Comparison of ENCODE assay signal across 8 cellular contexts in genomic region chr11:69674267-69674885, GRCh38. TPM values are rescaled to one million over a fixed set of nuclear protein-coding genes. Genes with fewer than 3 reads are reported as not detected.
DNase-seq lines count a peak whose midpoint lies in the region; ATAC-seq and TF ChIP-seq lines count a peak whose summit lies in the region.

No MANE protein-coding gene starts in this region.

- no peaks in the 10 kb centered on the region for H4K20me1 ChIP-seq in HCT116 (ENCODE audit: insufficient read depth)

- no peak overlapping the region for H2AFZ ChIP-seq in HCT116 (ENCODE audit: low read depth, low read length, poor library complexity, severe bottlenecking)

- RAD21 ChIA-PET in HCT116 (lab: Charles Lee; ENCODE audit: low non-redundant PET in 1 of 2, low total read pairs in 2 of 2, uncharacterized antibody in 2 of 2, unreplicated experiment in 2 of 2) = interaction anchor here in 1 of 2 experiments (1.2 kb wide), 1 partner anchor 382 kb away, joined by 3 read pairs; no protein-coding TSS in a partner anchor

- H3K9me2 ChIP-seq in HCT116 (ENCODE audit: insufficient read depth) = no peaks in the 10 kb centered on the region

- POLR2A ChIA-PET in HCT116 (lab: Charles Lee) = interaction anchor here (1.3 to 1.6 kb wide), 2 partner anchors 21 to 378 kb away, joined by 3 to 6 read pairs; no protein-coding TSS in a partner anchor

- H3K4me2 ChIP-seq in HCT116 (ENCODE audit: low read length) = peak overlapping the region; percentile 90

- H3K27me3 ChIP-seq in HCT116 (ENCODE audit: insufficient read depth, low read length) (no peaks in the 10 kb centered on the region), WERI-Rb-1 (ENCODE audit: insufficient read depth, low read depth, severe bottlenecking) (no peaks in the 10 kb centered on the region)

- H3K27ac ChIP-seq in HCT116 (ENCODE audit: low read depth, low read length) (peak overlapping the region; percentile 82), WERI-Rb-1 (peak overlapping the region; percentile 82)

- intact Hi-C loops in HCT116 (cut with micrococcal nuclease) = loop anchor here (10.0 kb wide), 1 partner anchor 380 kb away; the partner anchor contains the start of gene MYEOV

- H3K27ac Mint-ChIP-seq in nephron progenitor cell = no peak overlapping the region

- CTCF ChIA-PET in HCT116 (lab: Charles Lee) = interaction anchor here (1.2 to 2.3 kb wide), 3 partner anchors 9 to 572 kb away, joined by 3 to 9 read pairs (median 5); no protein-coding TSS in a partner anchor

- H3K4me1 Mint-ChIP-seq in nephron progenitor cell = peaks cover 31% of the 10 kb centered on the region

- DNase-seq in AG09319 (ENCODE audit: extremely low read depth, low read depth) = peak; percentile 15
- DNase-seq in HCT116 (ENCODE audit: low read depth, low spot score) = no peak
- DNase-seq in WERI-Rb-1 = no peak
- DNase-seq in epithelial cell of proximal tubule (ENCODE audit: low read depth) = no peak
- no peak for DNase-seq in nephron progenitor cell
- DNase-seq in middle frontal gyrus (ENCODE audit: extremely low spot score, low spot score) = no peak
- no peak for DNase-seq in COLO668 (lab: John Stamatoyannopoulos, UW; ENCODE audit: unreplicated experiment)

- H3K4me1 ChIP-seq in HCT116 (ENCODE audit: control insufficient read depth in 1 of 2, insufficient read depth in 2 of 2, low read length in 2 of 2) = peaks cover 10 to 38% of the 10 kb centered on the region in 2 experiments; a peak in 3 of 4 replicates

- no peaks in the 10 kb centered on the region for H3K9me3 Mint-ChIP-seq in nephron progenitor cell

- TSS peak; percentile 51 for BruUV-seq in HCT116 (replicated peaks; lab: Mats Ljungman, UMichigan)

- H3K36me3 ChIP-seq in HCT116 (ENCODE audit: control insufficient read depth in 1 of 2, insufficient read depth in 2 of 2, low read length in 2 of 2) (peaks cover 9 to 23% of the 10 kb centered on the region in 2 experiments; a peak in 2 of 4 replicates), WERI-Rb-1 (peaks cover 18% of the 10 kb centered on the region)

- no peak for TF ChIP-seq RAD21 in HCT116 (IDR thresholded peaks at IDR 0.05; ENCODE audit: low read depth)

- H3K79me2 ChIP-seq in HCT116 (ENCODE audit: insufficient read depth, low read length) = peaks cover 28% of the 10 kb centered on the region

- H3K9me3 ChIP-seq in HCT116 (ENCODE audit: control insufficient read depth in 1 of 2, insufficient read depth in 1 of 2, low read depth in 1 of 2, low read length in 2 of 2) = no peaks in the 10 kb centered on the region
- no peaks in the 10 kb centered on the region for H3K9me3 ChIP-seq in WERI-Rb-1 (ENCODE audit: severe bottlenecking)

- ATAC-seq in HCT116 (peak; percentile 1; the same call in 1 of the 2 replicates), GM18511 (IDR thresholded peaks at IDR 0.05; ENCODE audit: unreplicated experiment) (no peak)

- H3K27me3 Mint-ChIP-seq in nephron progenitor cell (ENCODE audit: low read depth, poor library complexity) = peaks cover 11% of the 10 kb centered on the region

- TF ChIP-seq CTCF in AG09319 (IDR thresholded peaks at IDR 0.05; ENCODE audit: low read depth, low read length) = no peak
- TF ChIP-seq CTCF in HCT116 (IDR thresholded peaks at IDR 0.05 in 2 of 3, conservative IDR thresholded peaks at IDR 0.05 in 1 of 3; ENCODE audit: borderline replicate concordance in 1 of 3, insufficient read depth in 1 of 3, low read depth in 2 of 3, low read length in 2 of 3) = no peak
- TF ChIP-seq CTCF in WERI-Rb-1 (IDR thresholded peaks at IDR 0.05; ENCODE audit: low read depth, low read length) = no peak
- no peak for TF ChIP-seq CTCF in epithelial cell of proximal tubule (conservative IDR thresholded peaks at IDR 0.05; ENCODE audit: low read depth, low read length)
- TF ChIP-seq CTCF in nephron progenitor cell (IDR thresholded peaks at IDR 0.05) = no peak

- peak overlapping the region; percentile 91 for H3K4me3 Mint-ChIP-seq in nephron progenitor cell

- peaks cover 23% of the 10 kb centered on the region for H3K36me3 Mint-ChIP-seq in nephron progenitor cell (ENCODE audit: low read depth)

- H3K9ac ChIP-seq in HCT116 (ENCODE audit: low read length) = peak overlapping the region; percentile 91

- H3K4me3 ChIP-seq in HCT116 (replicated peaks in 1 of 2; ENCODE audit: low read depth in 1 of 2, low read length in 2 of 2) (peak overlapping the region; percentile 95 to 98), WERI-Rb-1 (ENCODE audit: low read depth, low read length) (peak overlapping the region; percentile 87), epithelial cell of proximal tubule (ENCODE audit: low read depth, low read length) (peak overlapping the region; percentile 99)

- no peak for TF ChIP-seq POLR2A in HCT116 (IDR thresholded peaks at IDR 0.05; ENCODE audit: borderline replicate concordance, extremely low read depth, insufficient read depth, insufficient read length)

TF ChIP-seq in HCT116, 20 proteins besides CTCF, POLR2A, EP300 and RAD21:
- no peak for TF ChIP-seq EGR1 (IDR thresholded peaks at IDR 0.05; ENCODE audit: low read depth)
- TF ChIP-seq FOSL1 (IDR thresholded peaks at IDR 0.05; ENCODE audit: low read depth) = no peak
- no peak for TF ChIP-seq JUND (IDR thresholded peaks at IDR 0.05)
- no peak for TF ChIP-seq TCF7L2 (IDR thresholded peaks at IDR 0.05; ENCODE audit: borderline replicate concordance, extremely low read depth, insufficient read depth, insufficient read length)
- no peak for TF ChIP-seq ZFX (IDR thresholded peaks at IDR 0.05)
- TF ChIP-seq SP1 (IDR thresholded peaks at IDR 0.05; ENCODE audit: low read depth) = no peak
- no peak for TF ChIP-seq ATF3 (IDR thresholded peaks at IDR 0.05)
- TF ChIP-seq ELF1 (IDR thresholded peaks at IDR 0.05; ENCODE audit: borderline replicate concordance, low read depth) = no peak
- no peak for TF ChIP-seq SRF (IDR thresholded peaks at IDR 0.05; ENCODE audit: low read depth)
- TF ChIP-seq MAX (IDR thresholded peaks at IDR 0.05) = no peak
- no peak for TF ChIP-seq YY1 (IDR thresholded peaks at IDR 0.05; ENCODE audit: extremely low read depth, insufficient replicate concordance, low read depth, low read length)
- TF ChIP-seq ZBTB33 (IDR thresholded peaks at IDR 0.05; ENCODE audit: extremely low read depth, insufficient replicate concordance, low read length) = no peak
- TF ChIP-seq EZH2 (IDR thresholded peaks at IDR 0.05) = no peak
- TF ChIP-seq SIN3A (IDR thresholded peaks at IDR 0.05; ENCODE audit: low read depth) = no peak
TF ChIP-seq in HCT116: peak in this region for 0.

RNA-seq across cellular contexts. Expression of gene LTO1, which starts 0.8 kb away (rescaled TPM):
- total RNA-seq in HCT116 (2021; ENCODE audit: unreplicated experiment) (21.3 TPM), epithelial cell of proximal tubule (15.9 and 17.3 TPM in 2 replicates)
- polyA plus RNA-seq in HCT116 (2012) = 14.4 and 23.1 TPM in 2 replicates

RNA-seq across cellular contexts. Expression of gene FGF19, which starts 29.4 kb away (rescaled TPM):
- 37.5 TPM for total RNA-seq in HCT116 (2021; ENCODE audit: unreplicated experiment)
- polyA plus RNA-seq in HCT116 (2012) = 40.3 and 46.1 TPM in 2 replicates
- not detected in 2 replicates for total RNA-seq in epithelial cell of proximal tubule

RNA-seq across cellular contexts. Expression of gene CCND1, which starts 33.4 kb away (rescaled TPM):
- total RNA-seq in HCT116 (2021; ENCODE audit: unreplicated experiment) = 601 TPM
- 284 and 460 TPM in 2 replicates for polyA plus RNA-seq in HCT116 (2012)
- total RNA-seq in epithelial cell of proximal tubule = 345 and 533 TPM in 2 replicates

Comparison
In these comparisons a context has a peak if more than half of its experiments do, and no peak if none do; other contexts are left out.
1. RNA of gene FGF19, which starts 29.4 kb away (total RNA-seq): 37.5 TPM in HCT116 (single experiment); not detected in epithelial cell of proximal tubule; every median in the first group is over 10 times any median in the second.
2. Peak in every context shown above with its lines, with median percentiles within 50 percentile points of each other: H3K4me3 ChIP-seq.